Comparison of ENCODE assay signal across 1 cellular context in the genomic region with DNA sequence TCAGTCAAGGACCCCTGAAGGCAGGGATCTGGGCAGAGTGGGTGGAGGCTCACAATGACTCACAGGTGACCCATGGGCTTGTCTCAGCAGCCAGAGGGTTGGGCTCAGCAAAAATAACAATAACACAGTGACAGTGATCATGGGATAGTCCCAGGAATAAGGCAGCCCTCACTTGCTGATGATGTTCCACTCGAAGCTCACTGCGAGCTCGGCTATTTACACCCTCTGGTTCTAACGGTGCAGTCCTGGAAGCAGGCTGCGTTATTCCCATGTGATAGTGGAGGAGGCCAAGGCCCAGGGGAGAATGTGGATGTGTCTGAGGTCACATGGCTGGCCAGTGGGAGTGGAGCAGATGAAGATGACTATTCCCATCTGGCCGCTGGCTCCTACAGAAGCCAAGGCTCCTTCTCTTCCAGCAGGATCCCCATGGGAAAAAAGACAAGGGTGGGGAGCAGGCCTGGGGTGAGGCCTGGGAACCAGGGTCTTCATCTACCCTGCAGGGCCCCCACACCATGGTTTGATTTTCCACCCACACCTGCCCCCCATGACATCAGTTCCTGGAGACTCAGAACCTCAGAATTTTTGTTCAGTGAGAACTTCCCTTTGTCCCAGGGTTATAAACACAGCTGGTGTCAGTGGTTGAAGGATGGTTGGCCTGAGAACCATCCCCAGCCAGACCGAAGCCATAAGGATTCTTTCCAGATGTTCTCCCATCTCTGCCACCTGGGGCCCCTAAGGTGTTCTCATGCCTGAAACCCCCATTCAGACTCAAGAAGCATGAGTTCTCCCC.
TF ChIP-seq lines count a peak whose summit lies in the region.

No MANE protein-coding gene starts in this region.

TF ChIP-seq in IMR-90, 13 proteins besides CTCF, POLR2A, EP300 and RAD21:
- TF ChIP-seq, protein P1, sequence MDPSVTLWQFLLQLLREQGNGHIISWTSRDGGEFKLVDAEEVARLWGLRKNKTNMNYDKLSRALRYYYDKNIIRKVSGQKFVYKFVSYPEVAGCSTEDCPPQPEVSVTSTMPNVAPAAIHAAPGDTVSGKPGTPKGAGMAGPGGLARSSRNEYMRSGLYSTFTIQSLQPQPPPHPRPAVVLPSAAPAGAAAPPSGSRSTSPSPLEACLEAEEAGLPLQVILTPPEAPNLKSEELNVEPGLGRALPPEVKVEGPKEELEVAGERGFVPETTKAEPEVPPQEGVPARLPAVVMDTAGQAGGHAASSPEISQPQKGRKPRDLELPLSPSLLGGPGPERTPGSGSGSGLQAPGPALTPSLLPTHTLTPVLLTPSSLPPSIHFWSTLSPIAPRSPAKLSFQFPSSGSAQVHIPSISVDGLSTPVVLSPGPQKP (IDR thresholded peaks at IDR 0.05; ENCODE audit: borderline replicate concordance, low read depth, low read length) = no peak
- no peak for TF ChIP-seq CEBPB (IDR thresholded peaks at IDR 0.05; ENCODE audit: low read depth, low read length)
- no peak for TF ChIP-seq NFE2L2 (IDR thresholded peaks at IDR 0.05; ENCODE audit: low read depth, low read length)
- no peak for TF ChIP-seq MXI1 (IDR thresholded peaks at IDR 0.05; ENCODE audit: borderline replicate concordance, low read depth, low read length)
- no peak for TF ChIP-seq RFX5 (IDR thresholded peaks at IDR 0.05; ENCODE audit: low read depth, low read length)
- no peak for TF ChIP-seq BHLHE40 (IDR thresholded peaks at IDR 0.05; ENCODE audit: low read depth, low read length)
- TF ChIP-seq FOS (IDR thresholded peaks at IDR 0.05; ENCODE audit: low read depth, low read length) = no peak
- TF ChIP-seq, protein P2, sequence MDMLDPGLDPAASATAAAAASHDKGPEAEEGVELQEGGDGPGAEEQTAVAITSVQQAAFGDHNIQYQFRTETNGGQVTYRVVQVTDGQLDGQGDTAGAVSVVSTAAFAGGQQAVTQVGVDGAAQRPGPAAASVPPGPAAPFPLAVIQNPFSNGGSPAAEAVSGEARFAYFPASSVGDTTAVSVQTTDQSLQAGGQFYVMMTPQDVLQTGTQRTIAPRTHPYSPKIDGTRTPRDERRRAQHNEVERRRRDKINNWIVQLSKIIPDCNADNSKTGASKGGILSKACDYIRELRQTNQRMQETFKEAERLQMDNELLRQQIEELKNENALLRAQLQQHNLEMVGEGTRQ (IDR thresholded peaks at IDR 0.05; ENCODE audit: low read depth, low read length) = no peak
- no peak for TF ChIP-seq MAZ (IDR thresholded peaks at IDR 0.05; ENCODE audit: borderline replicate concordance, low read depth, low read length)
- TF ChIP-seq CHD1 (IDR thresholded peaks at IDR 0.05; ENCODE audit: low read depth, low read length) = no peak
- no peak for TF ChIP-seq MAFK (IDR thresholded peaks at IDR 0.05; ENCODE audit: low read depth, low read length)
- no peak for TF ChIP-seq SMC3 (IDR thresholded peaks at IDR 0.05; ENCODE audit: low read depth, low read length)
- no peak for TF ChIP-seq RCOR1 (IDR thresholded peaks at IDR 0.05; ENCODE audit: insufficient replicate concordance, low read length)
